8 cellular contexts compared by ENCODE assay signal in genomic region chr20:34111057-34111711, GRCh38. TPM values are rescaled to one million over a fixed set of nuclear protein-coding genes. Genes with fewer than 3 reads are reported as not detected.
A peak's percentile ranks its signal among the peaks of the same experiment; 100 is the strongest.
DNase-seq lines count a peak whose midpoint lies in the region; ATAC-seq and TF ChIP-seq lines count a peak whose summit lies in the region.

No MANE protein-coding gene starts in this region.

- peak overlapping the region; percentile 96 for H3K4me3 Mint-ChIP-seq in activated T-helper 17 cell treated with anti-CD3 and anti-CD28 coated beads, Interleukin-2, amount 50 U/mL, for 72 hours

- peaks cover 32% of the 10 kb centered on the region for H4K20me1 ChIP-seq in KMS-11 (ENCODE audit: insufficient read depth)

- H3K79me2 ChIP-seq in KMS-11 (ENCODE audit: insufficient read depth, low read depth) = peaks cover 59% of the 10 kb centered on the region

- intact Hi-C loops in left ventricle myocardium inferior (cut with micrococcal nuclease) (no loop called here), gastrocnemius medialis (cut with DNase I; ENCODE audit: low total_unique reads) (loop anchor here (5.0 kb wide), 2 partner anchors 69 to 299 kb away; partner anchors contain the start of gene CHMP4B)

- in situ Hi-C loops in gastrocnemius medialis (cut with MboI; ENCODE audit: low sequenced_read_pairs in 4 of 4) = loop anchor here in 1 of 4 donors (25.0 kb wide), 1 partner anchor 649 kb away; no protein-coding TSS in a partner anchor

- TF ChIP-seq CTCF in KMS-11 (conservative IDR thresholded peaks at IDR 0.05; ENCODE audit: low read depth, low read length) = no peak
- no peak for TF ChIP-seq CTCF in left ventricle myocardium inferior (IDR thresholded peaks at IDR 0.05; ENCODE audit: borderline replicate concordance)
- no peak for TF ChIP-seq CTCF in gastrocnemius medialis (IDR thresholded peaks at IDR 0.05 in 4 of 5, conservative IDR thresholded peaks at IDR 0.05 in 1 of 5)

- ATAC-seq in activated T-helper 17 cell treated with anti-CD3 and anti-CD28 coated beads, Interleukin-2, amount 50 U/mL, for 72 hours (replicated peaks) = no peak
- no peak for ATAC-seq in gastrocnemius medialis
- ATAC-seq in activated CD4-positive, CD25-positive, alpha-beta regulatory T cell treated with anti-CD3 and anti-CD28 coated beads, Interleukin-2, amount 50 U/mL, for 24 hours = no peak
- ATAC-seq in GM21717 (IDR thresholded peaks at IDR 0.05; ENCODE audit: unreplicated experiment) = no peak

- TF ChIP-seq POLR2A in gastrocnemius medialis (IDR thresholded peaks at IDR 0.05) = no peak

- DNase-seq in Daoy (ENCODE audit: low read depth) (peak; percentile 37), left ventricle myocardium inferior (no peak), gastrocnemius medialis (no peak)
- no peak for DNase-seq in effector CD4-positive, alpha-beta T cell

- peak overlapping the region; percentile 92 for H3K9ac ChIP-seq in KMS-11

- peaks cover 61% of the 10 kb centered on the region for H3K36me3 Mint-ChIP-seq in activated T-helper 17 cell treated with anti-CD3 and anti-CD28 coated beads, Interleukin-2, amount 50 U/mL, for 72 hours (ENCODE audit: low read depth)

- peak overlapping the region; percentile 75 for H3K4me2 ChIP-seq in KMS-11

- H3K4me1 Mint-ChIP-seq in activated T-helper 17 cell treated with anti-CD3 and anti-CD28 coated beads, Interleukin-2, amount 50 U/mL, for 72 hours = peaks cover 39% of the 10 kb centered on the region

- peaks cover 3% of the 10 kb centered on the region for H3K9me3 Mint-ChIP-seq in activated T-helper 17 cell treated with anti-CD3 and anti-CD28 coated beads, Interleukin-2, amount 50 U/mL, for 72 hours

- H3K27me3 ChIP-seq in KMS-11 (ENCODE audit: insufficient read depth, low read depth) = no peaks in the 10 kb centered on the region
- H3K27me3 ChIP-seq in left ventricle myocardium inferior (ENCODE audit: low read depth) = no peaks in the 10 kb centered on the region
- H3K27me3 ChIP-seq in gastrocnemius medialis = no peaks in the 10 kb centered on the region

- H3K27me3 Mint-ChIP-seq in activated T-helper 17 cell treated with anti-CD3 and anti-CD28 coated beads, Interleukin-2, amount 50 U/mL, for 72 hours = no peaks in the 10 kb centered on the region

- H3K4me3 ChIP-seq in KMS-11 (IDR thresholded peaks at IDR 0.05; ENCODE audit: insufficient read depth, low read depth, low read length) = no peak overlapping the region
- H3K4me3 ChIP-seq in left ventricle myocardium inferior = peak overlapping the region; percentile 99
- peak overlapping the region; percentile 82 to 95 (median 83) for H3K4me3 ChIP-seq in gastrocnemius medialis

- peak overlapping the region; percentile 95 for H3K27ac Mint-ChIP-seq in activated T-helper 17 cell treated with anti-CD3 and anti-CD28 coated beads, Interleukin-2, amount 50 U/mL, for 72 hours

- H2AFZ ChIP-seq in KMS-11 (ENCODE audit: low read depth) = peak overlapping the region; percentile 91; the same call in 1 of the 2 replicates

- H3K4me1 ChIP-seq in KMS-11 (ENCODE audit: low read depth, poor library complexity, severe bottlenecking) (peaks cover 47% of the 10 kb centered on the region), left ventricle myocardium inferior (peaks cover 67% of the 10 kb centered on the region), gastrocnemius medialis (peaks cover 27 to 41% of the 10 kb centered on the region in 2 donors)

- H3K36me3 ChIP-seq in KMS-11 (ENCODE audit: insufficient read depth) (0 out of 2 replicates have a peak, but pooled peaks cover 8% of the 10 kb centered on the region), left ventricle myocardium inferior (peaks cover 10% of the 10 kb centered on the region), gastrocnemius medialis (peaks cover 0 to 5% of the 10 kb centered on the region in 2 donors)

- peak overlapping the region; percentile 86 for H3K27ac ChIP-seq in KMS-11
- H3K27ac ChIP-seq in left ventricle myocardium inferior (replicated peaks) = peak overlapping the region; percentile 98
- peak overlapping the region; percentile 90 to 98 (median 97) for H3K27ac ChIP-seq in gastrocnemius medialis

- H3K9me3 ChIP-seq in left ventricle myocardium inferior (replicated peaks) = no peaks in the 10 kb centered on the region
- no peaks in the 10 kb centered on the region for H3K9me3 ChIP-seq in gastrocnemius medialis

RNA-seq across cellular contexts. Expression of gene EIF2S2, which starts 0.9 kb away (rescaled TPM):
- 127 and 165 TPM in 2 replicates for total RNA-seq in Daoy (2014; rRNA removed; shearing (Covaris generic))
- total RNA-seq in activated T-helper 17 cell treated with anti-CD3 and anti-CD28 coated beads, Interleukin-2, amount 50 U/mL, for 72 hours = 100 to 1,000 TPM in 1 of 2 donors, 10 to 100 TPM in 1; 64.0 to 107 TPM
- total RNA-seq in left ventricle myocardium inferior (41.0 TPM), gastrocnemius medialis (10 to 100 TPM; 79.0 to 85.2 (median 83.9) TPM)
